18 cellular contexts compared by ENCODE assay signal in genomic region chr12:111338096-111338495, GRCh38. TPM values are rescaled to one million over a fixed set of nuclear protein-coding genes. Genes with fewer than 3 reads are reported as not detected.
DNase-seq lines count a peak whose midpoint lies in the region; ATAC-seq and TF ChIP-seq lines count a peak whose summit lies in the region.
"Had no signal": no experiment of that assay in that cellular context is flagged by ENCODE, and none has a peak within 500 bp of the region (broad histone marks: within the 10 kb centered on the region; RNA-seq: fewer than 3 reads in every experiment).

No MANE protein-coding gene starts in this region.

- H3K27ac ChIP-seq in HUES6 (ENCODE audit: low read depth, low read length), result no peak overlapping the region
- H3K27ac ChIP-seq in SJSA1, result no peak overlapping the region
- no peak overlapping the region for H3K27ac ChIP-seq in heart left ventricle
- H3K27ac ChIP-seq: 22Rv1, BLaER1, C4-2B had no signal

- H3K4me3 ChIP-seq in HUES6 (ENCODE audit: low read depth, low read length) (no peak overlapping the region), SJSA1 (no peak overlapping the region), heart left ventricle (no peak overlapping the region)
- H3K4me3 ChIP-seq: BLaER1, GM12878, GM23338, HAP-1 had no signal

- H3K9me3 ChIP-seq in HUES6 (ENCODE audit: control insufficient read depth, insufficient read depth, low read depth, low read length) (no peaks in the 10 kb centered on the region), SJSA1 (replicated peaks) (peaks cover 28% of the 10 kb centered on the region), heart left ventricle (peaks cover 0 to 3% (median 0%) of the 10 kb centered on the region in 12 donors)
- H3K9me3 ChIP-seq: BLaER1, Caco-2, HAP-1 had no signal

- intact Hi-C loops in heart left ventricle (cut with DNase I), result no loop called here

- H3K4me1 ChIP-seq in HUES6 (ENCODE audit: control insufficient read depth, insufficient read depth, low read length), result peaks cover 6% of the 10 kb centered on the region
- no peaks in the 10 kb centered on the region for H3K4me1 ChIP-seq in SJSA1 (replicated peaks)
- no peaks in the 10 kb centered on the region for H3K4me1 ChIP-seq in heart left ventricle
- H3K4me1 ChIP-seq: Caco-2, HAP-1 had no signal

- ATAC-seq in heart left ventricle, result no peak
- ATAC-seq: CD8-positive, alpha-beta T cell; GM12878; GM23338 had no signal

- DNase-seq in ELF-1 (ENCODE audit: low read depth, low spot score), result peak; percentile 45
- peak; percentile 75 to 97 for DNase-seq in SJSA1 (ENCODE audit: low read depth in 1 of 2, low spot score in 2 of 2)
- DNase-seq in stimulated activated CD4-positive, alpha-beta T cell treated with anti-CD3 and anti-CD28 coated beads, Interleukin-4, amount 100 ng/mL, for 24 hours, result no peak
- no peak for DNase-seq in heart left ventricle
- DNase-seq in NCI-H526 treated with DMSO at 0.1 percent for 48 hours (lab: John Stamatoyannopoulos, UW), result no peak
- DNase-seq: Caco-2; CD4-positive, CD25-positive, alpha-beta regulatory T cell; CD8-positive, alpha-beta T cell; DMS153; DND-41; GDM1 had no signal

- 84 to 86% (median 84%) methylated on average over 12 of the region's 12 CpGs for WGBS in heart left ventricle, 4 donors

- no peak for TF ChIP-seq CTCF in heart left ventricle (IDR thresholded peaks at IDR 0.05)

- TF ChIP-seq POLR2A in heart left ventricle (IDR thresholded peaks at IDR 0.05), result no peak

- no peaks in the 10 kb centered on the region for H3K27me3 ChIP-seq in HUES6 (ENCODE audit: control insufficient read depth, insufficient read depth, low read length)
- H3K27me3 ChIP-seq in SJSA1 (replicated peaks), result peaks cover 98% of the 10 kb centered on the region
- no peaks in the 10 kb centered on the region for H3K27me3 ChIP-seq in heart left ventricle
- H3K27me3 ChIP-seq: BLaER1 had no signal

- peak overlapping the region; percentile 13 for H3K9ac ChIP-seq in HUES6 (ENCODE audit: low read length)
- H3K9ac ChIP-seq: BLaER1 had no signal

- no peaks in the 10 kb centered on the region for H3K36me3 ChIP-seq in HUES6 (ENCODE audit: control insufficient read depth, insufficient read depth, low read length)
- no peaks in the 10 kb centered on the region for H3K36me3 ChIP-seq in SJSA1
- no peaks in the 10 kb centered on the region for H3K36me3 ChIP-seq in heart left ventricle
- H3K36me3 ChIP-seq: BLaER1, HAP-1 had no signal

RNA-seq across cellular contexts. Expression of gene PHETA1, which starts 30.8 kb away (rescaled TPM):
- 1.8 and 8.5 TPM in 2 replicates for total RNA-seq in SJSA1 (2014; rRNA removed; shearing (Covaris generic))
- total RNA-seq in heart left ventricle, result 10 to 100 TPM; 12.8 to 48.7 (median 23.7) TPM
- polyA plus RNA-seq in heart left ventricle, result 10 to 100 TPM; 29.5 to 35.1 TPM

Comparison
In these comparisons a context has a peak if more than half of its experiments do, and no peak if none do; other contexts are left out.
1. DNase-seq: peak in ELF-1 (single experiment) and SJSA1 (2 of 2); none in stimulated activated CD4-positive, alpha-beta T cell treated with anti-CD3 and anti-CD28 coated beads, Interleukin-4, amount 100 ng/mL, for 24 hours (single experiment), heart left ventricle (0 of 5) and NCI-H526 treated with DMSO at 0.1 percent for 48 hours (single experiment).